In the genomic region with DNA sequence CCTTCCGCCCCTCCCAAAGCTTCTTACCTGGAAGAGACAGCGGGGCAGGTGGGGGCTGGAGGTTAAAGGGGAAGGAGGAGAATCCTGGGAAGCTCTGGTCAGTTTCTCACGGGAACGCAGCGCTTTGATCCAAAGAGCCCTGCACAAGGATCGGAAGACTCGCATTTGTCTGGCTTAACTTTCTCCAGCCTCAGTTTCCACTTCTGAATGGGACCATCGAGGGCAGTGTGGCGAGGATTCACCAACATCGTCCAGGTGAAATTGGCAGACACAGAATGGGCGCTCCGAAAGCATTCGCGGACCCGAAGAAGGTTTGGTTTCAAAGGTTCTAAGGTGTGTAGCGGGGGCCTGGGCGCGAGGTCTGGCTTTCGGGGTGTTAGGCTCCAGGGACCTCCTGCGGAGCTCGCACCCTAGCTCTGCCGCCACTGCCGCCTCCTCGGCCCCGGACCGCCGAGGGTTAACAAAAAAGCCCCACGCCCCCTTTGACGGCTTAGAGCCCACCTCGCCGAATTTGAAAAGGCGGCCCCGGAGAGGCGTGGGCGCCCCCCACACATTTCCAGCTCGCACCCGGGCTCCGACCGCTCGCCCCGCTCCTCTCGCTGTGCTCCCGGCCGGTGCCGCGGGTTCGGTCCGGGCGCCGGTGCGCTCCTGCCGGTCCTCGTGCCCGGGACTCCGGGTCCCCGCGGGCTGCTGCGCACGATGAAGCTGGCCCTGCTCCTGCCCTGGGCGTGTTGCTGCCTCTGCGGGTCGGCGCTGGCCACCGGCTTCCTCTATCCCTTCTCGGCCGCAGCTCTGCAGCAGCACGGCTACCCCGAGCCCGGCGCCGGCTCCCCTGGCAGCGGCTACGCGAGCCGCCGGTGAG, we compare ENCODE assay signal across 9 cellular contexts. TPM values are rescaled to one million over a fixed set of nuclear protein-coding genes. Genes with fewer than 3 reads are reported as not detected.
A peak's percentile ranks its signal among the peaks of the same experiment; 100 is the strongest.
DNase-seq lines count a peak whose midpoint lies in the region; ATAC-seq, FAIRE-seq and TF ChIP-seq lines count a peak whose summit lies in the region.
"Had no signal": no experiment of that assay in that cellular context is flagged by ENCODE, and none has a peak within 500 bp of the region (broad histone marks: within the 10 kb centered on the region; RNA-seq: fewer than 3 reads in every experiment).

Gene COL26A1, plus strand, starts transcription at position 542 of the 862 bp plus-strand sequence. Its CDS starts 158 bp downstream, at position 700.

- TF ChIP-seq RAD21 in K562 (CRISPR knock-in tag; conservative IDR thresholded peaks at IDR 0.05 in 1 of 2, IDR thresholded peaks at IDR 0.05 in 1 of 2): no peak

- H3K9ac ChIP-seq in BLaER1 (no peak within 1 kb of the TSS), K562 (ENCODE audit: insufficient read depth in 1 of 2, low read depth in 2 of 2, low read length in 2 of 2) (peak within 1 kb of the TSS in 1 of 2 experiments; percentile 77; a peak in 2 of 4 replicates)

- no peaks in the 10 kb centered on the region for H3K79me2 ChIP-seq in K562 (ENCODE audit: control insufficient read depth, insufficient read depth, low read length)

- no peaks in the 10 kb centered on the region for H3K9me3 ChIP-seq in BLaER1
- H3K9me3 ChIP-seq in K562 (replicated peaks; ENCODE audit: control insufficient read depth, insufficient read depth, low read depth, low read length): no peaks in the 10 kb centered on the region

- 46% methylated on average over 61 of the region's 76 CpGs for WGBS in K562 (ENCODE audit: insufficient coverage, low coverage, missing lambda C conversion rate)

- TF ChIP-seq CTCF in K562 (IDR thresholded peaks at IDR 0.05 in 2 of 3, conservative IDR thresholded peaks at IDR 0.05 in 1 of 3; ENCODE audit: insufficient read depth in 2 of 3, low read depth in 1 of 3, low read length in 3 of 3): no peak

- H3K4me2 ChIP-seq in BLaER1: peak within 1 kb of the TSS; percentile 77
- peak within 1 kb of the TSS; percentile 37 for H3K4me2 ChIP-seq in K562 (ENCODE audit: insufficient read depth, low read length)

- H3K27ac ChIP-seq in BLaER1 (no peak within 1 kb of the TSS), K562 (ENCODE audit: extremely low read depth, low read depth, low read length) (no peak within 1 kb of the TSS), skin epidermis (no peak within 1 kb of the TSS)

- H3K4me3 ChIP-seq in BLaER1: 0 out of 2 replicates have a peak within 1 kb of the TSS, but pooled peaks have one; percentile 12
- H3K4me3 ChIP-seq in K562: no peak within 1 kb of the TSS; the same call in 1 of the 2 replicates
- peak within 1 kb of the TSS in 6 of 7 experiments; percentile 10 to 39 (median 16) for H3K4me3 ChIP-seq in skin epidermis

- DNase-seq in KBM-7 (peak; percentile 14), K562 (ENCODE audit: extremely low read depth in 1 of 4, low spot score in 3 of 4) (peak in 1 of 4 experiments; percentile 8), iPS-NIHi11 (ENCODE audit: low spot score) (peak; percentile 85)

- POLR2A ChIA-PET in K562 (lab: Yijun Ruan, JAX): interaction anchor here (0.5 to 1.3 kb wide), 3 partner anchors 10 to 23 kb away, joined by 3 read pairs; no protein-coding TSS in a partner anchor

- no TSS peak for BruUV-seq in K562 (replicated peaks; lab: Mats Ljungman, UMichigan)

- CTCF ChIA-PET in K562 (lab: Yijun Ruan, JAX; ENCODE audit: low intra/inter-chr PET ratio): interaction anchor here (0.9 to 2.8 kb wide), 4 partner anchors 145 to 176 kb away, joined by 4 to 19 read pairs (median 6); no protein-coding TSS in a partner anchor

- H2AFZ ChIP-seq in K562 (ENCODE audit: low read depth, low read length): peak within 1 kb of the TSS; percentile 85

- no peaks in the 10 kb centered on the region for H4K20me1 ChIP-seq in BLaER1
- H4K20me1 ChIP-seq in K562 (replicated peaks; ENCODE audit: control insufficient read depth, insufficient read depth, low read length): no peaks in the 10 kb centered on the region; the same call in 1 of the 2 replicates

- peaks cover 8% of the 10 kb centered on the region; the same call in 1 of the 2 replicates for H3K4me1 ChIP-seq in BLaER1
- peaks cover 0 to 12% of the 10 kb centered on the region in 2 experiments; a peak in 2 of 5 replicates for H3K4me1 ChIP-seq in K562 (replicated peaks in 1 of 2; ENCODE audit: control insufficient read depth in 2 of 2, insufficient read depth in 2 of 2, low read length in 2 of 2)

- in situ Hi-C loops in KBM-7 (cut with MboI; ENCODE audit: low pct_unique_long_range_greater_than_20kb, low sequenced_read_pairs) (no loop called here), K562 (cut with MboI) (no loop called here)

- intact Hi-C loops in K562 (cut with micrococcal nuclease): loop anchor here (10.0 kb wide), 1 partner anchor 52 kb away; no protein-coding TSS in a partner anchor

- H3K27me3 ChIP-seq in BLaER1 (peaks cover 24% of the 10 kb centered on the region), K562 (ENCODE audit: control insufficient read depth in 2 of 2, insufficient read depth in 2 of 2, low read length in 2 of 2) (peaks cover 9 to 24% of the 10 kb centered on the region in 2 experiments; a peak in 2 of 5 replicates)

- ATAC-seq in K562 (no peak; the same call in 2 of the 3 replicates), GM19351 (IDR thresholded peaks at IDR 0.05; ENCODE audit: unreplicated experiment) (no peak), HG02970 (IDR thresholded peaks at IDR 0.05; ENCODE audit: low FRiP score, unreplicated experiment) (no peak), HG03354 (IDR thresholded peaks at IDR 0.05; ENCODE audit: poor library complexity, severe bottlenecking, unreplicated experiment) (no peak)

- FAIRE-seq in K562 (lab: Jason Lieb, UNC): no peak

- H3K9me1 ChIP-seq in K562 (ENCODE audit: control insufficient read depth, insufficient read depth, low read length): no peaks in the 10 kb centered on the region

- no peak for TF ChIP-seq EP300 in K562 (IDR thresholded peaks at IDR 0.05; ENCODE audit: low read length)

- no peaks in the 10 kb centered on the region for H3K36me3 ChIP-seq in BLaER1
- H3K36me3 ChIP-seq in K562 (ENCODE audit: control insufficient read depth, insufficient read depth, low read length): no peaks in the 10 kb centered on the region

- no peak for TF ChIP-seq POLR2A in K562 (conservative IDR thresholded peaks at IDR 0.05)

TF ChIP-seq in K562, 482 proteins besides CTCF, POLR2A, EP300 and RAD21:
- TF ChIP-seq JUNB (CRISPR knock-in tag; conservative IDR thresholded peaks at IDR 0.05) (no peak), IRF9 (tag; IDR thresholded peaks at IDR 0.05) (no peak), MCM5 (IDR thresholded peaks at IDR 0.05; ENCODE audit: low read depth) (no peak), ARID1B (IDR thresholded peaks at IDR 0.05) (no peak), SMAD3 (CRISPR knock-in tag; conservative IDR thresholded peaks at IDR 0.05) (no peak), CHD2 (IDR thresholded peaks at IDR 0.05; ENCODE audit: low read depth, low read length) (no peak), LARP7 (IDR thresholded peaks at IDR 0.05) (no peak), ZBTB1 (CRISPR knock-in tag; IDR thresholded peaks at IDR 0.05; ENCODE audit: borderline replicate concordance, low read depth) (no peak)
- TF ChIP-seq, protein P1, sequence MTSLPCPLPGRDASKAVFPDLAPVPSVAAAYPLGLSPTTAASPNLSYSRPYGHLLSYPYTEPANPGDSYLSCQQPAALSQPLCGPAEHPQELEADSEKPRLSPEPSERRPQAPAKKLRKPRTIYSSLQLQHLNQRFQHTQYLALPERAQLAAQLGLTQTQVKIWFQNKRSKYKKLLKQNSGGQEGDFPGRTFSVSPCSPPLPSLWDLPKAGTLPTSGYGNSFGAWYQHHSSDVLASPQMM (CRISPR knock-in tag; IDR thresholded peaks at IDR 0.05): no peak

RNA-seq across cellular contexts. Expression of gene COL26A1, which starts in this region (rescaled TPM):
- not detected in 2 replicates for total RNA-seq in K562 (2011; cell fraction: chromatin; rRNA removed; ENCODE audit: low replicate concordance)
- not detected in 2 replicates for total RNA-seq in K562 (2011; cell fraction: nucleolus; rRNA removed)
- not detected in 2 replicates for total RNA-seq in K562 (2011; cell fraction: nucleoplasm; rRNA removed)
- total RNA-seq in K562 (2014; rRNA removed): 0.05 and 0.12 TPM in 2 replicates
- total RNA-seq in K562 (2014; rRNA removed; fragmentation: Illumina TruSeq; extraction: Trizol): not detected in 2 replicates
- total RNA-seq in K562 (2015; rRNA removed; fragmentation: Illumina TruSeq; extraction: Trizol): not detected in 2 replicates
- total RNA-seq in K562 (2021): 0.09 and 0.16 TPM in 2 replicates
- 0.04 TPM in 1 of 2 replicates, not detected in the other for polyA plus RNA-seq in K562 (2011; rRNA removed)
- 0.01 TPM in 1 of 2 replicates, not detected in the other for polyA plus RNA-seq in K562 (2011; cell fraction: cytosol; rRNA removed)
- polyA plus RNA-seq in K562 (2011; cell fraction: nucleus; rRNA removed): 0.07 and 0.11 TPM in 2 replicates
- 0.17 and 0.50 TPM in 2 replicates for polyA plus RNA-seq in K562 (2012)
- polyA plus RNA-seq in K562 (2014; fragmentation: Illumina TruSeq; extraction: Trizol): 0.39 TPM in 1 of 2 replicates, not detected in the other
- polyA plus RNA-seq in K562 (2014; fragmentation: Nextera tagmentation; extraction: Ambion mirVana): not detected
- polyA plus RNA-seq in K562 (2014; rRNA removed): 0.04 TPM in 1 of 2 replicates, not detected in the other
- not detected in 2 replicates for polyA minus RNA-seq in K562 (2011; rRNA and poly(A)+ RNA removed)
- not detected in 2 replicates for polyA minus RNA-seq in K562 (2011; cell fraction: cytosol; rRNA and poly(A)+ RNA removed)
- not detected in 2 replicates for polyA minus RNA-seq in K562 (2011; cell fraction: nucleus; rRNA and poly(A)+ RNA removed)
- total RNA-seq: dermis microvascular lymphatic vessel endothelial cell had no signal
